12 cellular contexts compared by ENCODE assay signal in genomic region chr3:58021072-58021959, GRCh38. TPM values are rescaled to one million over a fixed set of nuclear protein-coding genes. Genes with fewer than 3 reads are reported as not detected.
A peak's percentile ranks its signal among the peaks of the same experiment; 100 is the strongest.
DNase-seq lines count a peak whose midpoint lies in the region; ATAC-seq and TF ChIP-seq lines count a peak whose summit lies in the region.
"Had no signal": no experiment of that assay in that cellular context is flagged by ENCODE, and none has a peak within 500 bp of the region (broad histone marks: within the 10 kb centered on the region; RNA-seq: fewer than 3 reads in every experiment).

No MANE protein-coding gene starts in this region.

- H3K27ac ChIP-seq in HEK293 (ENCODE audit: extremely low read depth, low read depth, low read length) (no peak overlapping the region), heart right ventricle (peak overlapping the region in 9 of 10 donors; percentile 12 to 80 (median 62)), rectal smooth muscle tissue (ENCODE audit: low read depth, low read length) (peak overlapping the region; percentile 80)

- 80 to 92% methylated on average over 8 of the region's 8 CpGs for WGBS in heart right ventricle, 2 donors

- POLR2A ChIA-PET in HEK293 (lab: Yijun Ruan, JAX) = no interaction called here

- CTCF ChIA-PET in HEK293 (lab: Yijun Ruan, JAX) = interaction anchor here (1.0 kb wide), 1 partner anchor 115 kb away, joined by 3 read pairs; no protein-coding TSS in a partner anchor

- TF ChIP-seq CTCF in HEK293 (tag by site-specific recombination; IDR thresholded peaks at IDR 0.05) (no peak), heart right ventricle (IDR thresholded peaks at IDR 0.05) (no peak)

- H3K4me1 ChIP-seq in HEK293 (ENCODE audit: control insufficient read depth, insufficient read depth, low read length) (peaks cover 7% of the 10 kb centered on the region; the same call in 1 of the 2 replicates), heart right ventricle (peaks cover 4 to 88% (median 36%) of the 10 kb centered on the region in 9 donors), rectal smooth muscle tissue (ENCODE audit: control insufficient read depth, insufficient read depth, low read length) (peaks cover 54% of the 10 kb centered on the region)

- no peak overlapping the region for H3K9ac ChIP-seq in rectal smooth muscle tissue (ENCODE audit: low read length)

- intact Hi-C loops in heart right ventricle (cut with DNase I) = no loop called here

- ATAC-seq in heart right ventricle (peak in 7 of 8 donors; percentile 34 to 73 (median 50)), GM19395 (IDR thresholded peaks at IDR 0.05; ENCODE audit: unreplicated experiment) (no peak), GM21390 (IDR thresholded peaks at IDR 0.05; ENCODE audit: unreplicated experiment) (no peak), HG02759 (IDR thresholded peaks at IDR 0.05; ENCODE audit: unreplicated experiment) (no peak)

- no peaks in the 10 kb centered on the region for H3K27me3 ChIP-seq in heart right ventricle
- no peaks in the 10 kb centered on the region for H3K27me3 ChIP-seq in rectal smooth muscle tissue (ENCODE audit: control insufficient read depth, insufficient read depth, low read length)

- no peak overlapping the region for H3K4me3 ChIP-seq in HEK293 (ENCODE audit: low read depth, low read length)
- no peak overlapping the region for H3K4me3 ChIP-seq in heart right ventricle
- no peak overlapping the region for H3K4me3 ChIP-seq in rectal smooth muscle tissue (ENCODE audit: low read length)
- H3K4me3 ChIP-seq: lung had no signal

- no peaks in the 10 kb centered on the region for H3K36me3 ChIP-seq in HEK293 (ENCODE audit: control insufficient read depth in 2 of 2, insufficient read depth in 1 of 2, low read length in 2 of 2)
- no peaks in the 10 kb centered on the region for H3K36me3 ChIP-seq in heart right ventricle
- peaks cover 3% of the 10 kb centered on the region for H3K36me3 ChIP-seq in rectal smooth muscle tissue (ENCODE audit: control insufficient read depth, insufficient read depth, low read length)

- H3K9me3 ChIP-seq in HEK293 (ENCODE audit: control insufficient read depth, insufficient read depth, low read depth, low read length) = no peaks in the 10 kb centered on the region
- H3K9me3 ChIP-seq in heart right ventricle = no peaks in the 10 kb centered on the region

- DNase-seq in NCI-H69 (lab: John Stamatoyannopoulos, UW) (peak; percentile 84), heart right ventricle (no peak), T-helper 1 cell (no peak)
- DNase-seq: activated CD4-positive, CD25-positive, alpha-beta regulatory T cell treated with anti-CD3 and anti-CD28 coated beads, Interleukin-2, amount 50 U/mL, for 72 hours; EL; NCI-H2227 treated with DMSO at 0.1 percent for 48 hours had no signal

TF ChIP-seq in HEK293, 187 proteins besides CTCF, POLR2A, EP300 and RAD21:
- TF ChIP-seq EGR2 (tag by site-specific recombination; IDR thresholded peaks at IDR 0.05; ENCODE audit: low read depth) (peak; percentile 47), ZNF610 (tag by site-specific recombination; IDR thresholded peaks at IDR 0.05; ENCODE audit: borderline replicate concordance) (no peak), ZNF280D (tag by site-specific recombination; IDR thresholded peaks at IDR 0.05) (no peak), ZFP41 (tag by site-specific recombination; IDR thresholded peaks at IDR 0.05; ENCODE audit: borderline replicate concordance) (no peak), ZNF843 (tag by site-specific recombination; IDR thresholded peaks at IDR 0.05) (no peak), ZNF223 (tag by site-specific recombination; IDR thresholded peaks at IDR 0.05) (peak; percentile 50; the same call in 1 of the 2 replicates), ZNF211 (tag by site-specific recombination; IDR thresholded peaks at IDR 0.05; ENCODE audit: low read depth) (no peak), GLIS1 (tag by site-specific recombination; IDR thresholded peaks at IDR 0.05) (peak; percentile 45; the same call in 1 of the 2 replicates), ZNF433 (tag by site-specific recombination; IDR thresholded peaks at IDR 0.05; ENCODE audit: low read depth) (no peak), ZNF138 (tag by site-specific recombination; IDR thresholded peaks at IDR 0.05; ENCODE audit: borderline replicate concordance) (no peak), ZFHX2 (tag by site-specific recombination; conservative IDR thresholded peaks at IDR 0.05) (peak; percentile 70), PRDM1 (tag by site-specific recombination; IDR thresholded peaks at IDR 0.05) (no peak), MZF1 (tag by site-specific recombination; IDR thresholded peaks at IDR 0.05; ENCODE audit: borderline replicate concordance) (no peak), SCRT2 (tag by site-specific recombination; IDR thresholded peaks at IDR 0.05) (no peak), ZNF133 (tag by site-specific recombination; IDR thresholded peaks at IDR 0.05) (no peak)

RNA-seq across cellular contexts. Expression of gene FLNB, which starts 13.1 kb away (rescaled TPM):
- 10 to 100 TPM; 27.4 to 61.8 (median 38.6) TPM for total RNA-seq in heart right ventricle
- polyA plus RNA-seq in heart right ventricle = 10 to 100 TPM; 35.0 to 65.3 TPM

Comparison
In these comparisons a context has a peak if more than half of its experiments do, and no peak if none do; other contexts are left out.
1. ATAC-seq: peak in heart right ventricle (7 of 8); none in GM19395 (single experiment), GM21390 (single experiment) and HG02759 (single experiment).